In the genomic region with DNA sequence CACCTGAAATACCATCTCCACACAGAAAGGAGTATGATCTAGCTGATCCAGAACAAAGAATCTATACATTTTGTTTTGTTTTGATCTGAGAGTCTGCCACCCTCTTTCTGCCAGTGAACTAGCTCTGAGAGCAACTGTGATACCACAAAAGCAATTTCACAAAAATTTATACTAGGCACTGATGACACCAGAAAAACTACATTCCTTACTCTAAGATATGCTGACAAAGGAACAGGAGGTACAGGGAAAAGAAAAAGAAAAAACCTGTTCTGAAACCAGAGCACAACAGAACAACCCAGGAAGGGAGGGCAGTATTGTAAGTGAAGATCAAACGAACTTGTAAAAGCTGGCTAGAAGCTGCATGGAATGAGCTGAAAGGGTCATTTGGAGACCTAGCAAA, we compare ENCODE assay signal across 22 cellular contexts. TPM values are rescaled to one million over a fixed set of nuclear protein-coding genes. Genes with fewer than 3 reads are reported as not detected.
DNase-seq lines count a peak whose midpoint lies in the region; FAIRE-seq and TF ChIP-seq lines count a peak whose summit lies in the region.
"Had no signal": no experiment of that assay in that cellular context is flagged by ENCODE, and none has a peak within 500 bp of the region (broad histone marks: within the 10 kb centered on the region; RNA-seq: fewer than 3 reads in every experiment).

No MANE protein-coding gene starts in this region.

- H3K9me2 ChIP-seq in PC-9 (ENCODE audit: insufficient read depth), result no peaks in the 10 kb centered on the region

- peaks cover 97% of the 10 kb centered on the region for H3K36me3 Mint-ChIP-seq in nephron (ENCODE audit: low read depth)
- no peaks in the 10 kb centered on the region for H3K36me3 Mint-ChIP-seq in activated T-helper 2 cell treated with anti-CD3 and anti-CD28 coated beads, Interferon-gamma antibody, Interleukin-2, Interleukin-4, amounts not matched to agents 10 μg/mL and 5 μg/mL and 100 μg/mL, durations not matched to agents 14 hours and 24 hours and 36 hours (ENCODE audit: low read depth)
- H3K36me3 Mint-ChIP-seq: CD14-positive monocyte had no signal

- H3K27ac Mint-ChIP-seq in nephron, result peak overlapping the region; percentile 3 to 37 (median 14)
- H3K27ac Mint-ChIP-seq in activated T-helper 2 cell treated with anti-CD3 and anti-CD28 coated beads, Interferon-gamma antibody, Interleukin-2, Interleukin-4, amounts not matched to agents 10 μg/mL and 5 μg/mL and 100 μg/mL, durations not matched to agents 14 hours and 24 hours and 36 hours, result no peak overlapping the region
- H3K27ac Mint-ChIP-seq: B cell, CD14-positive monocyte had no signal

- H3K79me2 ChIP-seq in PC-9 (ENCODE audit: low read depth), result no peaks in the 10 kb centered on the region
- H3K79me2 ChIP-seq in smooth muscle cell (ENCODE audit: low read depth), result no peaks in the 10 kb centered on the region

- H3K27me3 Mint-ChIP-seq in nephron (ENCODE audit: low read depth), result no peaks in the 10 kb centered on the region
- no peaks in the 10 kb centered on the region for H3K27me3 Mint-ChIP-seq in activated T-helper 2 cell treated with anti-CD3 and anti-CD28 coated beads, Interferon-gamma antibody, Interleukin-2, Interleukin-4, amounts not matched to agents 10 μg/mL and 5 μg/mL and 100 μg/mL, durations not matched to agents 14 hours and 24 hours and 36 hours (ENCODE audit: low read depth)
- H3K27me3 Mint-ChIP-seq: B cell had no signal

- H3K4me1 Mint-ChIP-seq in nephron, result peaks cover 23% of the 10 kb centered on the region
- no peaks in the 10 kb centered on the region for H3K4me1 Mint-ChIP-seq in activated T-helper 2 cell treated with anti-CD3 and anti-CD28 coated beads, Interferon-gamma antibody, Interleukin-2, Interleukin-4, amounts not matched to agents 10 μg/mL and 5 μg/mL and 100 μg/mL, durations not matched to agents 14 hours and 24 hours and 36 hours (ENCODE audit: low read depth)
- H3K4me1 Mint-ChIP-seq: B cell, CD14-positive monocyte had no signal

- no peaks in the 10 kb centered on the region for H3K27me3 ChIP-seq in PC-9 (ENCODE audit: insufficient read depth, low read depth)
- no peaks in the 10 kb centered on the region for H3K27me3 ChIP-seq in smooth muscle cell (ENCODE audit: low read depth)
- H3K27me3 ChIP-seq: Peyer's patch had no signal

- H4K20me1 ChIP-seq in PC-9 (ENCODE audit: insufficient read depth) (no peaks in the 10 kb centered on the region), smooth muscle cell (ENCODE audit: low read depth) (no peaks in the 10 kb centered on the region)

- H3K4me3 Mint-ChIP-seq in nephron, result no peak overlapping the region
- H3K4me3 Mint-ChIP-seq in activated T-helper 2 cell treated with anti-CD3 and anti-CD28 coated beads, Interferon-gamma antibody, Interleukin-2, Interleukin-4, amounts not matched to agents 10 μg/mL and 5 μg/mL and 100 μg/mL, durations not matched to agents 14 hours and 24 hours and 36 hours (ENCODE audit: low read depth), result no peak overlapping the region
- H3K4me3 Mint-ChIP-seq: B cell, CD14-positive monocyte had no signal

- no peak overlapping the region for H3K9ac ChIP-seq in smooth muscle cell (ENCODE audit: low read depth)

- H3F3A ChIP-seq in PC-9 (ENCODE audit: insufficient read depth, low read depth) (no peaks in the 10 kb centered on the region), smooth muscle cell (ENCODE audit: low read depth) (no peaks in the 10 kb centered on the region)

- intact Hi-C loops in PC-9 (cut with micrococcal nuclease; ENCODE audit: unreplicated experiment), result loop anchor here (5.0 kb wide), 1 partner anchor 34 kb away; a partner anchor contains a TSS
- intact Hi-C loops in activated T-helper 2 cell treated with anti-CD3 and anti-CD28 coated beads, Interferon-gamma antibody, Interleukin-2, Interleukin-4, amounts not matched to agents 10 μg/mL and 5 μg/mL and 100 μg/mL, durations not matched to agents 14 hours and 24 hours and 36 hours (cut with micrococcal nuclease), result no loop called here

- POLR2A ChIA-PET in PC-9 (lab: Charles Lee; ENCODE audit: unreplicated experiment), result no interaction called here

- H3K4me3 ChIP-seq in PC-9, result no peak overlapping the region
- H3K4me3 ChIP-seq in smooth muscle cell, result no peak overlapping the region
- H3K4me3 ChIP-seq: Peyer's patch had no signal

- H3K4me1 ChIP-seq in PC-9 (replicated peaks; ENCODE audit: insufficient read depth) (0 out of 2 replicates have a peak, but pooled peaks cover 13% of the 10 kb centered on the region), smooth muscle cell (ENCODE audit: low read depth) (peaks cover 18% of the 10 kb centered on the region)
- H3K4me1 ChIP-seq: Peyer's patch had no signal

- DNase-seq in GM19239 (ENCODE audit: insufficient read length, low spot score) (no peak), PC-9 (peak in 1 of 2 experiments; percentile 51), smooth muscle cell (lab: John Stamatoyannopoulos, UW; ENCODE audit: unreplicated experiment) (no peak), activated T-cell treated with anti-CD3 and anti-CD28 coated beads for 4 hours (no peak), NCI-H2171 treated with DMSO at 0.1 percent for 48 hours (lab: John Stamatoyannopoulos, UW) (no peak)
- DNase-seq in activated T-helper 2 cell treated with anti-CD3 and anti-CD28 coated beads, Interferon-gamma antibody, Interleukin-2, Interleukin-4, amounts not matched to agents 10 μg/mL and 5 μg/mL and 100 μg/mL, durations not matched to agents 14 hours and 24 hours and 36 hours (ENCODE audit: low spot score), result no peak
- DNase-seq: GDM1; KG1; NCI-H1105; NCI-H146; NCI-H2029; NCI-H345; NCI-H524; NCI-H774; NK-92 treated with Interleukin-12 subunit alpha and Interleukin-12 subunit beta, amount 100 ng/mL, for 24 hours; Peyer's patch had no signal

- H3K27ac ChIP-seq in PC-9 (peak overlapping the region; percentile 14; the same call in 1 of the 2 replicates), smooth muscle cell (ENCODE audit: low read depth) (peak overlapping the region; percentile 53)
- H3K27ac ChIP-seq: Peyer's patch had no signal

- CTCF ChIA-PET in PC-9 (lab: Charles Lee), result no interaction called here

- WGBS in smooth muscle cell (ENCODE audit: low lambda C conversion rate), result 32% methylated on average over 1 of the region's 1 CpG

- peak; percentile 37 for FAIRE-seq in GM19239 (lab: Jason Lieb, UNC)
- FAIRE-seq: A204.1, GM18507, H1 had no signal

- no peak overlapping the region for H2AFZ ChIP-seq in PC-9
- no peak overlapping the region for H2AFZ ChIP-seq in smooth muscle cell (ENCODE audit: low read depth)

- no TSS peak for BruUV-seq in PC-9 (replicated peaks; lab: Mats Ljungman, UMichigan)

- H3K4me2 ChIP-seq in PC-9 (no peak overlapping the region), smooth muscle cell (no peak overlapping the region)

- H3K36me3 ChIP-seq in PC-9 (ENCODE audit: low read depth) (no peaks in the 10 kb centered on the region), smooth muscle cell (ENCODE audit: low read depth) (no peaks in the 10 kb centered on the region)
- H3K36me3 ChIP-seq: Peyer's patch had no signal

- TF ChIP-seq CTCF in PC-9 (conservative IDR thresholded peaks at IDR 0.05), result no peak
- no peak for TF ChIP-seq CTCF in nephron (IDR thresholded peaks at IDR 0.05; ENCODE audit: unreplicated experiment in 3 of 3)
- TF ChIP-seq CTCF in smooth muscle cell (IDR thresholded peaks at IDR 0.05; ENCODE audit: borderline replicate concordance, insufficient read depth, poor library complexity, severe bottlenecking), result no peak

- no peaks in the 10 kb centered on the region for H3K9me3 Mint-ChIP-seq in nephron
- no peaks in the 10 kb centered on the region for H3K9me3 Mint-ChIP-seq in activated T-helper 2 cell treated with anti-CD3 and anti-CD28 coated beads, Interferon-gamma antibody, Interleukin-2, Interleukin-4, amounts not matched to agents 10 μg/mL and 5 μg/mL and 100 μg/mL, durations not matched to agents 14 hours and 24 hours and 36 hours

- no peaks in the 10 kb centered on the region for H3K9me3 ChIP-seq in PC-9 (ENCODE audit: insufficient read depth, low read depth)
- H3K9me3 ChIP-seq in smooth muscle cell (replicated peaks; ENCODE audit: low read depth), result no peaks in the 10 kb centered on the region
- H3K9me3 ChIP-seq: Peyer's patch had no signal

RNA-seq across cellular contexts. Expression of a gene that starts 32.0 kb away (rescaled TPM):
- total RNA-seq in PC-9 (2021) (83.0 and 88.0 TPM in 2 replicates), smooth muscle cell (56.9 and 66.6 TPM in 2 replicates)
- polyA plus RNA-seq in smooth muscle cell, result 10.0 and 37.9 TPM in 2 replicates
- total RNA-seq in activated T-helper 2 cell treated with anti-CD3 and anti-CD28 coated beads, Interferon-gamma antibody, Interleukin-2, Interleukin-4, amounts not matched to agents 10 μg/mL and 5 μg/mL and 100 μg/mL, durations not matched to agents 14 hours and 24 hours and 36 hours, result 1.7 TPM in 2 replicates

Comparison
In these comparisons a context has a peak if more than half of its experiments do, and no peak if none do; other contexts are left out.
1. RNA of a gene that starts 32.0 kb away (total RNA-seq): 83.0 to 88.0 TPM in PC-9 and 56.9 to 66.6 TPM in smooth muscle cell; 1.7 TPM in activated T-helper 2 cell treated with anti-CD3 and anti-CD28 coated beads, Interferon-gamma antibody, Interleukin-2, Interleukin-4, amounts not matched to agents 10 μg/mL and 5 μg/mL and 100 μg/mL, durations not matched to agents 14 hours and 24 hours and 36 hours; every median in the first group is over 10 times any median in the second.